ENCODE assay signal across 15 cellular contexts in genomic region chr4:125187621-125188176, GRCh38.
DNase-seq lines count a peak whose midpoint lies in the region; ATAC-seq and TF ChIP-seq lines count a peak whose summit lies in the region.
"Had no signal": no experiment of that assay in that cellular context is flagged by ENCODE, and none has a peak within 500 bp of the region (broad histone marks: within the 10 kb centered on the region; RNA-seq: fewer than 3 reads in every experiment).

No MANE protein-coding gene starts in this region.

- H3K27me3 ChIP-seq in MG63 (no peaks in the 10 kb centered on the region), osteoblast (ENCODE audit: insufficient read depth, low read length) (no peaks in the 10 kb centered on the region)
- H3K27me3 ChIP-seq: pancreas had no signal

- peaks cover 12% of the 10 kb centered on the region for H3K4me1 ChIP-seq in osteoblast (ENCODE audit: insufficient read depth, low read length)
- H3K4me1 ChIP-seq: pancreas had no signal

- ATAC-seq in HG03095 (IDR thresholded peaks at IDR 0.05; ENCODE audit: unreplicated experiment) = no peak
- ATAC-seq: activated naive CD8-positive, alpha-beta T cell treated with anti-CD3 and anti-CD28 coated beads, Interleukin-2, amount 50 U/mL, for 24 hours; stimulated activated effector memory CD8-positive, alpha-beta T cell treated with anti-CD3 and anti-CD28 coated beads, Interleukin-12 subunit alpha, Interleukin-12 subunit beta, amount 100 ng/mL, for 72 hours had no signal

- H2AFZ ChIP-seq in osteoblast (ENCODE audit: low read length) = no peak overlapping the region

- no peaks in the 10 kb centered on the region for H4K20me1 ChIP-seq in osteoblast (ENCODE audit: insufficient read depth, low read length)

- H3K9me3 ChIP-seq in MG63 (no peaks in the 10 kb centered on the region), osteoblast (ENCODE audit: low read depth, low read length) (no peaks in the 10 kb centered on the region)
- H3K9me3 ChIP-seq: pancreas had no signal

- peak overlapping the region; percentile 8 for H3K4me2 ChIP-seq in osteoblast (ENCODE audit: insufficient read depth, low read length)

- no peaks in the 10 kb centered on the region for H3K36me3 ChIP-seq in MG63
- H3K36me3 ChIP-seq in osteoblast (ENCODE audit: insufficient read depth, low read length) = no peaks in the 10 kb centered on the region
- H3K36me3 ChIP-seq: pancreas had no signal

- TF ChIP-seq CTCF in epithelial cell of esophagus (IDR thresholded peaks at IDR 0.05; ENCODE audit: insufficient read depth, low read depth, low read length, missing control alignments) (no peak), osteoblast (IDR thresholded peaks at IDR 0.05; ENCODE audit: extremely low read depth, low read depth, low read length) (no peak)

- H3K27ac ChIP-seq in osteoblast (ENCODE audit: low read depth, low read length) = peak overlapping the region; percentile 27
- H3K27ac ChIP-seq: pancreas had no signal

- DNase-seq in Daoy (ENCODE audit: low read depth) (peak; percentile 17), MG63 (peak; percentile 4), epithelial cell of esophagus (ENCODE audit: low read depth) (peak; percentile 66), osteoblast (ENCODE audit: insufficient read length, low spot score, missing footprints) (peak; percentile 52), SKM-1 (lab: John Stamatoyannopoulos, UW; ENCODE audit: unreplicated experiment) (no peak), NCI-H510A treated with DMSO at 0.1 percent for 48 hours (lab: John Stamatoyannopoulos, UW) (no peak), COLO829 (ENCODE audit: low spot score) (no peak)
- DNase-seq: activated naive CD8-positive, alpha-beta T cell treated with anti-CD3 and anti-CD28 coated beads, Interleukin-2, amount 50 U/mL, for 24 hours; CD4-positive, alpha-beta memory T cell; NCI-H1048; pancreas; SIG-M5; stimulated activated CD4-positive, alpha-beta T cell treated with anti-CD3 and anti-CD28 coated beads, Interleukin-1b, Interleukin-23, amount 100 ng/mL, for 48 hours had no signal

- no peaks in the 10 kb centered on the region for H3K79me2 ChIP-seq in osteoblast (ENCODE audit: insufficient read depth, low read length)

- H3K4me3 ChIP-seq in MG63 (no peak overlapping the region), epithelial cell of esophagus (ENCODE audit: low read length) (no peak overlapping the region), osteoblast (ENCODE audit: insufficient read depth, low read length) (no peak overlapping the region)
- H3K4me3 ChIP-seq: pancreas had no signal

Comparison
In these comparisons a context has a peak if more than half of its experiments do, and no peak if none do; other contexts are left out.
1. DNase-seq: peak in Daoy (single experiment), MG63 (single experiment), epithelial cell of esophagus (single experiment) and osteoblast (single experiment); none in SKM-1 (single experiment), NCI-H510A treated with DMSO at 0.1 percent for 48 hours (single experiment) and COLO829 (single experiment).